In genomic region chr19:12750851-12751250, GRCh38 we compare ENCODE assay signal across 34 cellular contexts. TPM values are rescaled to one million over a fixed set of nuclear protein-coding genes. Genes with fewer than 3 reads are reported as not detected.
DNase-seq lines count a peak whose midpoint lies in the region; ATAC-seq, FAIRE-seq and TF ChIP-seq lines count a peak whose summit lies in the region.
"Had no signal": no experiment of that assay in that cellular context is flagged by ENCODE, and none has a peak within 500 bp of the region (broad histone marks: within the 10 kb centered on the region; RNA-seq: fewer than 3 reads in every experiment).

No MANE protein-coding gene starts in this region.

- no peak overlapping the region; the same call in none of the 2 replicates for H2BK15ac ChIP-seq in H1 (ENCODE audit: low read length)

- CTCF ChIA-PET in RWPE1 (lab: Yijun Ruan, JAX) (no interaction called here), H1 (lab: Charles Lee; ENCODE audit: partially characterized antibody) (interaction anchor here (1.7 to 4.8 kb wide), 2 partner anchors 11 to 33 kb away, joined by 3 to 56 read pairs; no protein-coding TSS in a partner anchor)

- peaks cover 0 to 16% (median 0%) of the 10 kb centered on the region in 11 experiments; a peak in 2 of 22 replicates for H4K20me1 ChIP-seq in BLaER1 treated with 17β-estradiol and CSF1 and Interleukin-3, amounts not matched to agents 10 nM and 100 nM
- peaks cover 0 to 2% of the 10 kb centered on the region in 2 experiments for H4K20me1 ChIP-seq in H1 (replicated peaks in 1 of 2; ENCODE audit: control insufficient read depth in 1 of 2, insufficient read depth in 2 of 2, low read length in 2 of 2)

- H2BK5ac ChIP-seq in H1 (ENCODE audit: low read depth, low read length): no peak overlapping the region

- no peak overlapping the region for H3K56ac ChIP-seq in H1 (replicated peaks; ENCODE audit: insufficient read length, low read depth, low read length)

- H3K4me3 ChIP-seq in BLaER1 treated with 17β-estradiol and CSF1 and Interleukin-3, amounts not matched to agents 10 nM and 100 nM: peak overlapping the region in 6 of 10 experiments; percentile 38 to 53 (median 45); a peak in 5 of 20 replicates
- H3K4me3 ChIP-seq in H1 (ENCODE audit: extremely low read depth in 1 of 4, insufficient read depth in 2 of 4, low read depth in 3 of 4, low read length in 4 of 4) (no peak overlapping the region), left lung (no peak overlapping the region), small intestine (ENCODE audit: low read depth in 1 of 2, low read length in 2 of 2) (no peak overlapping the region)
- H3K4me3 ChIP-seq: ascending aorta, coronary artery, GM12878, testis had no signal

- no peak overlapping the region for H4K8ac ChIP-seq in H1 (ENCODE audit: extremely low read depth, insufficient read depth, low read length)

- peaks cover 4% of the 10 kb centered on the region in 2 donors for H3K9me3 Mint-ChIP-seq in activated T-cell treated with anti-CD3 and anti-CD28 coated beads, Interleukin-2, amount 50 U/mL, for 72 hours
- H3K9me3 Mint-ChIP-seq: natural killer cell had no signal

- H2AK5ac ChIP-seq in H1 (ENCODE audit: low read depth, low read length): peak overlapping the region; percentile 86; the same call in 1 of the 2 replicates

- H3K27ac Mint-ChIP-seq in activated T-cell treated with anti-CD3 and anti-CD28 coated beads, Interleukin-2, amount 50 U/mL, for 72 hours: no peak overlapping the region
- H3K27ac Mint-ChIP-seq: CD4-positive, alpha-beta memory T cell; natural killer cell; T-cell had no signal

- intact Hi-C loops in left lung (cut with DNase I): no loop called here

- H2BK12ac ChIP-seq in H1 (ENCODE audit: low read depth, low read length): peak overlapping the region; percentile 60; the same call in 1 of the 2 replicates

- TF ChIP-seq EP300 in H1 (IDR thresholded peaks at IDR 0.05; ENCODE audit: borderline replicate concordance in 1 of 2, low read depth in 2 of 2, low read length in 2 of 2): no peak

- peaks cover 9 to 17% of the 10 kb centered on the region in 2 donors for H3K36me3 Mint-ChIP-seq in activated T-cell treated with anti-CD3 and anti-CD28 coated beads, Interleukin-2, amount 50 U/mL, for 72 hours (ENCODE audit: insufficient read depth in 2 of 2)
- H3K36me3 Mint-ChIP-seq: natural killer cell had no signal

- peaks cover 0 to 12% (median 0%) of the 10 kb centered on the region in 11 experiments; a peak in 1 of 22 replicates for H3K27me3 ChIP-seq in BLaER1 treated with 17β-estradiol and CSF1 and Interleukin-3, amounts not matched to agents 10 nM and 100 nM
- H3K27me3 ChIP-seq in H1 (replicated peaks in 1 of 4; ENCODE audit: control insufficient read depth in 3 of 4, extremely low read depth in 1 of 4, insufficient read depth in 3 of 4, low read length in 3 of 4) (no peaks in the 10 kb centered on the region; a peak in 3 of 7 replicates), left lung (peaks cover 0 to 57% of the 10 kb centered on the region in 2 donors), small intestine (ENCODE audit: control insufficient read depth in 2 of 2, insufficient read depth in 2 of 2, low read length in 2 of 2) (peaks cover 0 to 3% of the 10 kb centered on the region in 2 donors)
- H3K27me3 ChIP-seq: ascending aorta, testis had no signal

- no peak for ATAC-seq in left lung
- no peak for ATAC-seq in activated T-cell treated with anti-CD3 and anti-CD28 coated beads, Interleukin-2, amount 50 U/mL, for 72 hours (replicated peaks in 1 of 2)
- no peak for ATAC-seq in HG03135 (IDR thresholded peaks at IDR 0.05; ENCODE audit: unreplicated experiment)
- ATAC-seq: GM12878; left ventricle myocardium superior; natural killer cell; stimulated activated naive CD8-positive, alpha-beta T cell treated with anti-CD3 and anti-CD28 coated beads, Interleukin-15, Interleukin-2, amounts not matched to agents 100 U/mL and 50 U/mL, for 24 hours had no signal

- peaks cover 12 to 26% (median 17%) of the 10 kb centered on the region in 11 experiments for H3K9me3 ChIP-seq in BLaER1 treated with 17β-estradiol and CSF1 and Interleukin-3, amounts not matched to agents 10 nM and 100 nM (replicated peaks in 1 of 11)
- H3K9me3 ChIP-seq in H1 (ENCODE audit: insufficient read depth in 2 of 2, low read depth in 1 of 2, low read length in 1 of 2) (no peaks in the 10 kb centered on the region), left lung (peaks cover 0 to 6% of the 10 kb centered on the region in 2 donors), small intestine (ENCODE audit: control insufficient read depth, low read depth) (no peaks in the 10 kb centered on the region)
- H3K9me3 ChIP-seq: ascending aorta, SJCRH30, testis had no signal

- FAIRE-seq in H1 (lab: Jason Lieb, UNC) (no peak), small intestine (lab: Jason Lieb, UNC) (no peak)
- FAIRE-seq: A204.1, GM12878 had no signal

- H3K18ac ChIP-seq in H1 (ENCODE audit: extremely low read depth, low read length): peak overlapping the region; percentile 60

- no peak overlapping the region for H3K4ac ChIP-seq in H1 (replicated peaks; ENCODE audit: insufficient read length, low read depth, low read length)

- DNase-seq in RWPE1 (ENCODE audit: low spot score): no peak
- no peak for DNase-seq in H1 (ENCODE audit: low read depth in 1 of 2, low spot score in 2 of 2)
- peak; percentile 34 for DNase-seq in myocyte (ENCODE audit: low read depth)
- DNase-seq in left lung: no peak
- no peak for DNase-seq in activated T-cell treated with anti-CD3 and anti-CD28 coated beads, Interleukin-2, amount 50 U/mL, for 72 hours
- no peak for DNase-seq in small intestine
- DNase-seq: activated CD4-positive, alpha-beta T cell treated with anti-CD3 and anti-CD28 coated beads, Interleukin-2, amount 50 U/mL, for 48 hours; activated T-cell treated with anti-CD3 and anti-CD28 coated beads, Interleukin-2, amount 50 U/mL, for 48 hours; caudate nucleus; CD4-positive, alpha-beta memory T cell; effector CD8-positive, alpha-beta T cell; foreskin fibroblast; head of caudate nucleus; islet precursor cell; left ventricle myocardium superior; natural killer cell; NCI-H1048; NCI-H446; NCI-H774; stimulated activated CD4-positive, alpha-beta T cell treated with anti-CD3 and anti-CD28 coated beads, Interleukin-1b, Interleukin-23, amount 100 ng/mL, for 48 hours; stimulated activated naive CD8-positive, alpha-beta T cell treated with anti-CD3 and anti-CD28 coated beads, Interleukin-15, Interleukin-2, amounts not matched to agents 100 U/mL and 50 U/mL, for 24 hours; T-cell; testis had no signal

- H3K4me3 Mint-ChIP-seq in activated T-cell treated with anti-CD3 and anti-CD28 coated beads, Interleukin-2, amount 50 U/mL, for 72 hours: no peak overlapping the region
- H3K4me3 Mint-ChIP-seq: CD4-positive, alpha-beta memory T cell; natural killer cell; T-cell had no signal

- peaks cover 18 to 52% (median 33%) of the 10 kb centered on the region in 10 experiments for H3K4me1 ChIP-seq in BLaER1 treated with 17β-estradiol and CSF1 and Interleukin-3, amounts not matched to agents 10 nM and 100 nM
- H3K4me1 ChIP-seq in H1 (replicated peaks in 1 of 4; ENCODE audit: control insufficient read depth in 3 of 4, insufficient read depth in 4 of 4, low read length in 3 of 4): peaks cover 0 to 10% (median 4%) of the 10 kb centered on the region in 4 experiments; a peak in 4 of 7 replicates
- peaks cover 0 to 8% of the 10 kb centered on the region in 2 donors for H3K4me1 ChIP-seq in left lung
- no peaks in the 10 kb centered on the region for H3K4me1 ChIP-seq in small intestine (ENCODE audit: control insufficient read depth in 2 of 2, insufficient read depth in 1 of 2, low read depth in 1 of 2, low read length in 1 of 2)
- H3K4me1 ChIP-seq: ascending aorta had no signal

- peaks cover 5% of the 10 kb centered on the region for H3K4me1 Mint-ChIP-seq in activated T-cell treated with anti-CD3 and anti-CD28 coated beads, Interleukin-2, amount 50 U/mL, for 72 hours (ENCODE audit: low read depth)

- H3K36me3 ChIP-seq in BLaER1 treated with 17β-estradiol and CSF1 and Interleukin-3, amounts not matched to agents 10 nM and 100 nM: peaks cover 25 to 30% (median 29%) of the 10 kb centered on the region in 11 experiments
- H3K36me3 ChIP-seq in H1 (ENCODE audit: control insufficient read depth in 2 of 4, insufficient read depth in 4 of 4, low read length in 3 of 4) (peaks cover 0 to 11% (median 7%) of the 10 kb centered on the region in 4 experiments; a peak in 6 of 8 replicates), left lung (peaks cover 0 to 24% of the 10 kb centered on the region in 2 donors), small intestine (ENCODE audit: control insufficient read depth in 2 of 2, insufficient read depth in 2 of 2, low read length in 2 of 2) (peaks cover 5 to 14% of the 10 kb centered on the region in 2 donors)

- no peak overlapping the region for H4K5ac ChIP-seq in H1 (ENCODE audit: insufficient read length, low read depth, low read length)

- no peak overlapping the region for H3K14ac ChIP-seq in H1 (ENCODE audit: insufficient read length)

- H3K9ac ChIP-seq in BLaER1 treated with 17β-estradiol and CSF1 and Interleukin-3, amounts not matched to agents 10 nM and 100 nM: peak overlapping the region in 9 of 11 experiments; percentile 54 to 76 (median 66); a peak in 15 of 22 replicates
- no peak overlapping the region; a peak in 1 of 7 replicates for H3K9ac ChIP-seq in H1 (replicated peaks in 1 of 4; ENCODE audit: extremely low read depth in 1 of 4, low read depth in 3 of 4, low read length in 3 of 4)

- H2BK120ac ChIP-seq in H1 (replicated peaks; ENCODE audit: low read depth, low read length): no peak overlapping the region

- no peak overlapping the region for H3K23ac ChIP-seq in H1 (ENCODE audit: insufficient read length)

- no peak overlapping the region for H4K91ac ChIP-seq in H1 (replicated peaks; ENCODE audit: insufficient read length, low read length)

- H3K27me3 Mint-ChIP-seq in activated T-cell treated with anti-CD3 and anti-CD28 coated beads, Interleukin-2, amount 50 U/mL, for 72 hours (ENCODE audit: low read depth): peaks cover 35% of the 10 kb centered on the region

- TF ChIP-seq CTCF in RWPE1 (conservative IDR thresholded peaks at IDR 0.05; ENCODE audit: low read depth) (no peak), H1 (IDR thresholded peaks at IDR 0.05; ENCODE audit: control extremely low read depth in 1 of 3, insufficient read depth in 1 of 3, low read depth in 1 of 3, low read length in 3 of 3) (no peak), left lung (IDR thresholded peaks at IDR 0.05) (no peak)

- peak overlapping the region in 4 of 11 experiments; percentile 68 to 73 (median 73); a peak in 6 of 22 replicates for H3K27ac ChIP-seq in BLaER1 treated with 17β-estradiol and CSF1 and Interleukin-3, amounts not matched to agents 10 nM and 100 nM
- H3K27ac ChIP-seq in RWPE1 (peak overlapping the region; percentile 85), H1 (ENCODE audit: low read depth, low read length) (no peak overlapping the region), left lung (no peak overlapping the region), small intestine (ENCODE audit: low read depth in 1 of 2, low read length in 1 of 2) (no peak overlapping the region)
- H3K27ac ChIP-seq: ascending aorta, coronary artery, SJCRH30, testis had no signal

- WGBS in H1 (ENCODE audit: extremely low coverage in 1 of 2, insufficient coverage in 1 of 2, insufficient read length in 1 of 2, insufficient replicate concordance in 2 of 2, low coverage in 1 of 2, low lambda C conversion rate in 2 of 2, missing lambda C conversion rate in 1 of 2), 2 experiments: 88% methylated on average over 9 of the region's 9 CpGs; no CpG with 5 or more reads in 1 of the 2 experiments
- WGBS in small intestine, 3 donors: 49 to 74% (median 58%) methylated on average over 9 of the region's 9 CpGs

- no peaks in the 10 kb centered on the region for H3K79me2 ChIP-seq in H1 (ENCODE audit: control insufficient read depth in 1 of 2, insufficient read depth in 2 of 2, low read length in 2 of 2)

- no peak overlapping the region for H2AFZ ChIP-seq in H1 (ENCODE audit: low read length)

- H3K79me1 ChIP-seq in H1 (ENCODE audit: low read depth, low read length): no peaks in the 10 kb centered on the region

- POLR2A ChIA-PET in RWPE1 (lab: Yijun Ruan, JAX; ENCODE audit: low non-redundant PET) (no interaction called here), H1 (lab: Charles Lee; ENCODE audit: partially characterized antibody) (interaction anchor here (1.4 to 10.3 kb wide), 6 partner anchors 13 to 54 kb away, joined by 4 to 104 read pairs (median 23); partner anchors contain the start of genes FBXW9, GET3, TNPO2 and TRIR)

- TF ChIP-seq POLR2A in H1 (IDR thresholded peaks at IDR 0.05; ENCODE audit: control extremely low read depth in 1 of 2, low read depth in 2 of 2, low read length in 2 of 2): no peak

- 0 out of 2 replicates have a peak overlapping the region, but pooled peaks have one; percentile 5 for H2BK20ac ChIP-seq in H1 (ENCODE audit: low read length)

- peaks cover 8% of the 10 kb centered on the region for H3K23me2 ChIP-seq in H1 (ENCODE audit: low read depth, low read length)

- no peak for TF ChIP-seq RAD21 in H1 (IDR thresholded peaks at IDR 0.05 in 1 of 2, conservative IDR thresholded peaks at IDR 0.05 in 1 of 2; ENCODE audit: low read depth in 2 of 2, low read length in 2 of 2)

- peak overlapping the region; percentile 92 to 99 (median 98) for H3K4me2 ChIP-seq in BLaER1 treated with 17β-estradiol and CSF1 and Interleukin-3, amounts not matched to agents 10 nM and 100 nM
- peak overlapping the region in 1 of 2 experiments; percentile 74; a peak in 1 of 4 replicates for H3K4me2 ChIP-seq in H1 (ENCODE audit: insufficient read depth in 1 of 2, low read depth in 2 of 2, low read length in 2 of 2)

RNA-seq across cellular contexts. Expression of gene BEST2, which starts 0.7 kb away (rescaled TPM):
- 4.6 TPM in 2 replicates for total RNA-seq in H1 (2021; fragmentation: NEBNext Ultra II Directional; extraction: Animal tissue kit (Norgen Biotek cat#: 25700))
- polyA plus RNA-seq in H1 (2011; rRNA removed) (7.3 and 11.6 TPM in 2 replicates), small intestine (1 to 10 TPM in 1 of 3 donors, under 1 TPM in 1, not detected in 1; 0.10 to 3.4 TPM)
- polyA plus RNA-seq in H1 (2011; cell fraction: cytosol; rRNA removed): 7.1 TPM
- polyA plus RNA-seq in H1 (2011; cell fraction: nucleus; rRNA removed): 9.7 TPM
- 2.3 to 6.3 TPM (median 4.2 TPM) in 4 replicates for polyA plus RNA-seq in H1 (2012, experiment 1 of 2)
- 4.4 TPM for polyA plus RNA-seq in H1 (2012, experiment 2 of 2)
- polyA plus RNA-seq in H1 (2013, experiment 1 of 2): 6.4 TPM
- 5.7 TPM for polyA plus RNA-seq in H1 (2013, experiment 2 of 2)
- polyA minus RNA-seq in H1 (2011; rRNA and poly(A)+ RNA removed): 5.7 and 7.9 TPM in 2 replicates
- 4.3 TPM for polyA minus RNA-seq in H1 (2011; cell fraction: cytosol; rRNA and poly(A)+ RNA removed)
- 2.5 TPM for polyA minus RNA-seq in H1 (2011; cell fraction: nucleus; rRNA and poly(A)+ RNA removed)
- total RNA-seq in myocyte (0.05 and 0.24 TPM in 2 replicates), left lung (not detected)
- polyA plus RNA-seq in myocyte (2012): 0.33 TPM
- total RNA-seq in activated T-cell treated with anti-CD3 and anti-CD28 coated beads, Interleukin-2, amount 50 U/mL, for 72 hours: not detected
- total RNA-seq: ascending aorta; CD4-positive, alpha-beta memory T cell; epithelial cell of proximal tubule; GM12878; left ventricle myocardium superior; natural killer cell; omental fat pad; renal cortical epithelial cell; urinary bladder had no signal
- polyA plus RNA-seq: CD4-positive, alpha-beta memory T cell; GM12878; urinary bladder had no signal

RNA-seq across cellular contexts. Expression of gene GET3, which starts 13.6 kb away (rescaled TPM):
- total RNA-seq in H1 (2021; fragmentation: NEBNext Ultra II Directional; extraction: Animal tissue kit (Norgen Biotek cat#: 25700)): 105 and 106 TPM in 2 replicates
- polyA plus RNA-seq in H1 (2011; rRNA removed) (297 and 304 TPM in 2 replicates), small intestine (10 to 100 TPM; 62.1 to 85.4 (median 75.8) TPM)
- polyA plus RNA-seq in H1 (2011; cell fraction: cytosol; rRNA removed): 261 TPM
- 249 TPM for polyA plus RNA-seq in H1 (2011; cell fraction: nucleus; rRNA removed)
- 171 to 210 TPM (median 184 TPM) in 4 replicates for polyA plus RNA-seq in H1 (2012, experiment 1 of 2)
- polyA plus RNA-seq in H1 (2012, experiment 2 of 2): 256 TPM
- 76.0 TPM for polyA plus RNA-seq in H1 (2013, experiment 1 of 2)
- 71.3 TPM for polyA plus RNA-seq in H1 (2013, experiment 2 of 2)
- 108 and 115 TPM in 2 replicates for polyA minus RNA-seq in H1 (2011; rRNA and poly(A)+ RNA removed)
- 60.5 TPM for polyA minus RNA-seq in H1 (2011; cell fraction: cytosol; rRNA and poly(A)+ RNA removed)
- 36.4 TPM for polyA minus RNA-seq in H1 (2011; cell fraction: nucleus; rRNA and poly(A)+ RNA removed)
- total RNA-seq in myocyte (73.1 and 96.8 TPM in 2 replicates), left lung (10 to 100 TPM; 70.4 to 71.2 TPM)
- polyA plus RNA-seq in myocyte (2012): 152 TPM
- total RNA-seq in activated T-cell treated with anti-CD3 and anti-CD28 coated beads, Interleukin-2, amount 50 U/mL, for 72 hours: 10 to 100 TPM; 42.6 to 43.7 TPM

RNA-seq across cellular contexts. Expression of gene TRIR, which starts 16.4 kb away (rescaled TPM):
- 149 and 156 TPM in 2 replicates for total RNA-seq in H1 (2021; fragmentation: NEBNext Ultra II Directional; extraction: Animal tissue kit (Norgen Biotek cat#: 25700))
- polyA plus RNA-seq in H1 (2011; rRNA removed) (130 and 167 TPM in 2 replicates), small intestine (100 to 1,000 TPM; 253 to 376 (median 311) TPM)
- polyA plus RNA-seq in H1 (2011; cell fraction: cytosol; rRNA removed): 216 TPM
- 124 TPM for polyA plus RNA-seq in H1 (2011; cell fraction: nucleus; rRNA removed)
- 169 to 208 TPM (median 189 TPM) in 4 replicates for polyA plus RNA-seq in H1 (2012, experiment 1 of 2)
- polyA plus RNA-seq in H1 (2012, experiment 2 of 2): 245 TPM
- polyA plus RNA-seq in H1 (2013, experiment 1 of 2): 179 TPM
- polyA plus RNA-seq in H1 (2013, experiment 2 of 2): 179 TPM
- polyA minus RNA-seq in H1 (2011; rRNA and poly(A)+ RNA removed): 33.4 and 36.1 TPM in 2 replicates
- 45.1 TPM for polyA minus RNA-seq in H1 (2011; cell fraction: cytosol; rRNA and poly(A)+ RNA removed)
- polyA minus RNA-seq in H1 (2011; cell fraction: nucleus; rRNA and poly(A)+ RNA removed): 31.4 TPM
- total RNA-seq in myocyte (200 and 262 TPM in 2 replicates), left lung (100 to 1,000 TPM; 115 to 128 TPM)
- 205 TPM for polyA plus RNA-seq in myocyte (2012)
- 100 to 1,000 TPM; 131 to 134 TPM for total RNA-seq in activated T-cell treated with anti-CD3 and anti-CD28 coated beads, Interleukin-2, amount 50 U/mL, for 72 hours

RNA-seq across cellular contexts. Expression of gene HOOK2, which starts 24.5 kb away (rescaled TPM):
- total RNA-seq in H1 (2021; fragmentation: NEBNext Ultra II Directional; extraction: Animal tissue kit (Norgen Biotek cat#: 25700)): 59.3 and 63.2 TPM in 2 replicates
- polyA plus RNA-seq in H1 (2011; rRNA removed): 23.8 and 39.2 TPM in 2 replicates
- polyA plus RNA-seq in H1 (2011; cell fraction: cytosol; rRNA removed): 52.1 TPM
- 124 TPM for polyA plus RNA-seq in H1 (2011; cell fraction: nucleus; rRNA removed)
- 72.5 to 107 TPM (median 96.5 TPM) in 4 replicates for polyA plus RNA-seq in H1 (2012, experiment 1 of 2)
- polyA plus RNA-seq in H1 (2012, experiment 2 of 2): 35.9 TPM
- 47.5 TPM for polyA plus RNA-seq in H1 (2013, experiment 1 of 2)
- polyA plus RNA-seq in H1 (2013, experiment 2 of 2): 40.1 TPM
- polyA minus RNA-seq in H1 (2011; rRNA and poly(A)+ RNA removed): 25.1 and 27.9 TPM in 2 replicates
- polyA minus RNA-seq in H1 (2011; cell fraction: cytosol; rRNA and poly(A)+ RNA removed): 17.9 TPM
- polyA minus RNA-seq in H1 (2011; cell fraction: nucleus; rRNA and poly(A)+ RNA removed): 50.3 TPM
- total RNA-seq in myocyte: 39.6 and 49.9 TPM in 2 replicates
- polyA plus RNA-seq in myocyte (2012): 30.7 TPM
- total RNA-seq in left lung: 10 to 100 TPM; 57.7 to 57.9 TPM
- 10 to 100 TPM; 38.8 to 41.0 TPM for total RNA-seq in activated T-cell treated with anti-CD3 and anti-CD28 coated beads, Interleukin-2, amount 50 U/mL, for 72 hours
- 100 to 1,000 TPM in 2 of 3 donors, 10 to 100 TPM in 1; 61.8 to 206 (median 134) TPM for polyA plus RNA-seq in small intestine

RNA-seq across cellular contexts. Expression of gene TNPO2, which starts 27.1 kb away (rescaled TPM):
- 110 and 112 TPM in 2 replicates for total RNA-seq in H1 (2021; fragmentation: NEBNext Ultra II Directional; extraction: Animal tissue kit (Norgen Biotek cat#: 25700))
- 121 and 136 TPM in 2 replicates for polyA plus RNA-seq in H1 (2011; rRNA removed)
- polyA plus RNA-seq in H1 (2011; cell fraction: cytosol; rRNA removed): 116 TPM
- 408 TPM for polyA plus RNA-seq in H1 (2011; cell fraction: nucleus; rRNA removed)
- polyA plus RNA-seq in H1 (2012, experiment 1 of 2): 85.6 to 98.1 TPM (median 87.1 TPM) in 4 replicates
- polyA plus RNA-seq in H1 (2012, experiment 2 of 2): 57.3 TPM
- 61.7 TPM for polyA plus RNA-seq in H1 (2013, experiment 1 of 2)
- polyA plus RNA-seq in H1 (2013, experiment 2 of 2): 57.4 TPM
- 202 and 231 TPM in 2 replicates for polyA minus RNA-seq in H1 (2011; rRNA and poly(A)+ RNA removed)
- 84.7 TPM for polyA minus RNA-seq in H1 (2011; cell fraction: cytosol; rRNA and poly(A)+ RNA removed)
- 205 TPM for polyA minus RNA-seq in H1 (2011; cell fraction: nucleus; rRNA and poly(A)+ RNA removed)
- total RNA-seq in myocyte: 45.6 and 51.3 TPM in 2 replicates
- 66.3 TPM for polyA plus RNA-seq in myocyte (2012)
- 10 to 100 TPM; 54.8 to 64.3 TPM for total RNA-seq in left lung
- total RNA-seq in activated T-cell treated with anti-CD3 and anti-CD28 coated beads, Interleukin-2, amount 50 U/mL, for 72 hours: 10 to 100 TPM; 62.6 to 73.2 TPM
- 10 to 100 TPM in 2 of 3 donors, 1 to 10 TPM in 1; 9.8 to 29.1 (median 10.3) TPM for polyA plus RNA-seq in small intestine

Comparison
In these comparisons a context has a peak if more than half of its experiments do, and no peak if none do; other contexts are left out.
1. H3K4me3 ChIP-seq: peak in BLaER1 treated with 17β-estradiol and CSF1 and Interleukin-3, amounts not matched to agents 10 nM and 100 nM (6 of 10); none in H1 (0 of 4), left lung (0 of 2) and small intestine (0 of 2).
2. H3K9ac ChIP-seq: peak in BLaER1 treated with 17β-estradiol and CSF1 and Interleukin-3, amounts not matched to agents 10 nM and 100 nM (9 of 11); none in H1 (0 of 4).